Comparison of ENCODE assay signal across 18 cellular contexts in the genomic region with DNA sequence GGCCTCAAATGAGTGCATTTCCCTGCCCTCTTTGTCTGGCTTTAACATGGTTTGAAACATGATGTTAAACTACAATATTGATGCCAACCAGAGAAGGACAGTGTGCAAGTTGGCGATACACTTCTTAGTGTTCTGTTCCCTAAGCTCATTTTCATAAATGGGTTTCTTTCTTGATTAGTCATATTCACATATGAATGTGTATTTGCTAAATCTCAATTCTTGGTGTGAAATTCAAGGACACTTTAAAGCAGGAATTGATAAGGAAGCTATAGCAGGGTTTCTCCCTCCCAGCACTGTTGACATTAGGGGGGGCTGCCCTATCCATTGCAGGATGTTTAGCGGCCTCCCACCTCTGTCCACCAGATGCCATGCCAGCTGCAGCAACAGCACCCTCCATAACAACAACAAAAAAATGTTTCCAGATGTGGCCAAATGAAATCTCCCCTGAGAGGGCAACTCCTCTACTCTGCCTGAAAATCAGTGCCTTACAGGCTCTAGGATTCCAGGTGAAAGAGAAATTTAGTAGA. TPM values are rescaled to one million over a fixed set of nuclear protein-coding genes. Genes with fewer than 3 reads are reported as not detected.
A peak's percentile ranks its signal among the peaks of the same experiment; 100 is the strongest.
DNase-seq lines count a peak whose midpoint lies in the region; ATAC-seq, FAIRE-seq and TF ChIP-seq lines count a peak whose summit lies in the region.
"Had no signal": no experiment of that assay in that cellular context is flagged by ENCODE, and none has a peak within 500 bp of the region (broad histone marks: within the 10 kb centered on the region; RNA-seq: fewer than 3 reads in every experiment).

No MANE protein-coding gene starts in this region.

- no peaks in the 10 kb centered on the region for H3K9me3 ChIP-seq in OCI-LY3 (ENCODE audit: insufficient read depth, low read length)

- peak overlapping the region; percentile 25 for H3K4me2 ChIP-seq in OCI-LY3 (ENCODE audit: low read length)

- no peak overlapping the region for H3K27ac Mint-ChIP-seq in activated T-cell treated with anti-CD3 and anti-CD28 coated beads, Interleukin-2, amount 50 U/mL, for 72 hours
- H3K27ac Mint-ChIP-seq in dendritic cell treated with granulocyte-macrophage colony-stimulating factor and Interleukin-4, amounts not matched to agents 40 ng/mL and 50 ng/mL, for 4 days, result peak overlapping the region; percentile 31

- H3K4me1 ChIP-seq in OCI-LY3 (ENCODE audit: low read length), result peaks cover 41% of the 10 kb centered on the region

- H2AFZ ChIP-seq in OCI-LY3 (ENCODE audit: low read depth, low read length), result no peak overlapping the region

- H3K4me3 ChIP-seq in OCI-LY3 (ENCODE audit: low read length), result no peak overlapping the region

- peak; percentile 84 to 86 for ATAC-seq in activated T-cell treated with anti-CD3 and anti-CD28 coated beads, Interleukin-2, amount 50 U/mL, for 72 hours (replicated peaks in 1 of 2)
- peak; percentile 30 for ATAC-seq in stimulated activated naive CD8-positive, alpha-beta T cell treated with anti-CD3 and anti-CD28 coated beads, Interleukin-15, Interleukin-2, amounts not matched to agents 100 U/mL and 50 U/mL, for 24 hours
- ATAC-seq in HG03095 (IDR thresholded peaks at IDR 0.05; ENCODE audit: unreplicated experiment) (no peak), GM21825 (IDR thresholded peaks at IDR 0.05; ENCODE audit: unreplicated experiment) (no peak)

- peak overlapping the region in 1 of 2 donors; percentile 23 for H3K4me3 Mint-ChIP-seq in activated T-cell treated with anti-CD3 and anti-CD28 coated beads, Interleukin-2, amount 50 U/mL, for 72 hours
- no peak overlapping the region for H3K4me3 Mint-ChIP-seq in dendritic cell treated with granulocyte-macrophage colony-stimulating factor and Interleukin-4, amounts not matched to agents 40 ng/mL and 50 ng/mL, for 4 days

- H3K27ac ChIP-seq in OCI-LY3 (ENCODE audit: low read length), result no peak overlapping the region

- peaks cover 89% of the 10 kb centered on the region for H3K79me2 ChIP-seq in OCI-LY3 (ENCODE audit: low read length)

- H3K9me3 Mint-ChIP-seq in activated T-cell treated with anti-CD3 and anti-CD28 coated beads, Interleukin-2, amount 50 U/mL, for 72 hours, result no peaks in the 10 kb centered on the region
- no peaks in the 10 kb centered on the region for H3K9me3 Mint-ChIP-seq in dendritic cell treated with granulocyte-macrophage colony-stimulating factor and Interleukin-4, amounts not matched to agents 40 ng/mL and 50 ng/mL, for 4 days

- H3K27me3 ChIP-seq in OCI-LY3 (ENCODE audit: low read depth, low read length), result no peaks in the 10 kb centered on the region

- no peak for DNase-seq in activated T-cell treated with anti-CD3 and anti-CD28 coated beads, Interleukin-2, amount 50 U/mL, for 72 hours
- DNase-seq in activated T-cell treated with anti-CD3 and anti-CD28 coated beads for 4 hours, result no peak
- DNase-seq in stimulated activated naive CD8-positive, alpha-beta T cell treated with anti-CD3 and anti-CD28 coated beads, Interleukin-15, Interleukin-2, amounts not matched to agents 100 U/mL and 50 U/mL, for 24 hours, result no peak
- no peak for DNase-seq in frontal cortex (ENCODE audit: low spot score in 2 of 2)
- DNase-seq: COR-L47, GOT3, KBM-7, NCI-H1436, NCI-H2029 treated with DMSO at 0.1 percent for 48 hours, NCI-H2171 treated with DMSO at 0.1 percent for 48 hours, NCI-H446 treated with DMSO at 0.1 percent for 48 hours, NCI-H748 treated with DMSO at 0.1 percent for 48 hours, RPMI8226, SIG-M5 had no signal

- H3K36me3 ChIP-seq in OCI-LY3 (replicated peaks; ENCODE audit: low read depth, low read length), result no peaks in the 10 kb centered on the region

- H3K9ac ChIP-seq in OCI-LY3 (ENCODE audit: low read length), result no peak overlapping the region

- intact Hi-C loops in dendritic cell treated with granulocyte-macrophage colony-stimulating factor and Interleukin-4, amounts not matched to agents 40 ng/mL and 50 ng/mL, for 4 days (cut with micrococcal nuclease), result no loop called here

- no peak for TF ChIP-seq CTCF in OCI-LY3 (IDR thresholded peaks at IDR 0.05; ENCODE audit: low read depth, low read length)

- H3K4me1 Mint-ChIP-seq in activated T-cell treated with anti-CD3 and anti-CD28 coated beads, Interleukin-2, amount 50 U/mL, for 72 hours (ENCODE audit: low read depth), result peaks cover 84% of the 10 kb centered on the region
- peaks cover 96% of the 10 kb centered on the region for H3K4me1 Mint-ChIP-seq in dendritic cell treated with granulocyte-macrophage colony-stimulating factor and Interleukin-4, amounts not matched to agents 40 ng/mL and 50 ng/mL, for 4 days (ENCODE audit: low read depth)

- no peak for FAIRE-seq in frontal cortex (lab: Jason Lieb, UNC)

- H3K27me3 Mint-ChIP-seq in activated T-cell treated with anti-CD3 and anti-CD28 coated beads, Interleukin-2, amount 50 U/mL, for 72 hours (ENCODE audit: low read depth), result no peaks in the 10 kb centered on the region
- H3K27me3 Mint-ChIP-seq in dendritic cell treated with granulocyte-macrophage colony-stimulating factor and Interleukin-4, amounts not matched to agents 40 ng/mL and 50 ng/mL, for 4 days, result no peaks in the 10 kb centered on the region

- peaks cover 0 to 1% of the 10 kb centered on the region in 2 donors for H3K36me3 Mint-ChIP-seq in activated T-cell treated with anti-CD3 and anti-CD28 coated beads, Interleukin-2, amount 50 U/mL, for 72 hours (ENCODE audit: insufficient read depth in 2 of 2)
- H3K36me3 Mint-ChIP-seq in dendritic cell treated with granulocyte-macrophage colony-stimulating factor and Interleukin-4, amounts not matched to agents 40 ng/mL and 50 ng/mL, for 4 days (ENCODE audit: low read depth), result peaks cover 13% of the 10 kb centered on the region

- peaks cover 81% of the 10 kb centered on the region for H4K20me1 ChIP-seq in OCI-LY3 (ENCODE audit: insufficient read depth, low read length)

RNA-seq across cellular contexts. Expression of gene CCNY, which starts 13.1 kb away (rescaled TPM):
- 10 to 100 TPM; 54.1 to 78.6 TPM for total RNA-seq in activated T-cell treated with anti-CD3 and anti-CD28 coated beads, Interleukin-2, amount 50 U/mL, for 72 hours
- 54.6 TPM for total RNA-seq in frontal cortex

Comparison
In these comparisons a context has a peak if more than half of its experiments do, and no peak if none do; other contexts are left out.
1. ATAC-seq: peak in activated T-cell treated with anti-CD3 and anti-CD28 coated beads, Interleukin-2, amount 50 U/mL, for 72 hours (2 of 2) and stimulated activated naive CD8-positive, alpha-beta T cell treated with anti-CD3 and anti-CD28 coated beads, Interleukin-15, Interleukin-2, amounts not matched to agents 100 U/mL and 50 U/mL, for 24 hours (single experiment); none in HG03095 (single experiment) and GM21825 (single experiment).